ENCODE assay signal across 9 cellular contexts in the genomic region with DNA sequence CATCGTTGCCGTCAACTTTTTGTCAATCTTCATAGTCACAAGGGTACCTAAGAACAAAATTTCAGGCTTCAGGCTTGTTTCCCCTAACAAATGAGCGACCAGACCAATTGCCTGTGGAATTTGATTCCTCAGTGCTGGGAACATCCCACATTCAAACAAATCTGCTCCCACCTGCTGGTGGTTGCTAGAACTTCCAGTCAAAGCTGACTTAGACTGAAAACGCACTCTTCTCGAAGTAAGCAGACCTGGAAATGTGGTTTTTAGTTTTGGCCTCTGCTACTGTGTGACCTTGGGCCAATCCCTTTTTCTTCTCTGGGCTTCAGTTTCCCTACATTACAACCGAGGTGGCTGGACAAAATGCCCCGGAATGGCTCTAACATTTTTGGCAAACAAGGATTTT. TPM values are rescaled to one million over a fixed set of nuclear protein-coding genes. Genes with fewer than 3 reads are reported as not detected.
DNase-seq lines count a peak whose midpoint lies in the region; ATAC-seq and TF ChIP-seq lines count a peak whose summit lies in the region.
"Had no signal": no experiment of that assay in that cellular context is flagged by ENCODE, and none has a peak within 500 bp of the region (broad histone marks: within the 10 kb centered on the region; RNA-seq: fewer than 3 reads in every experiment).

No MANE protein-coding gene starts in this region.

- H3K27me3 ChIP-seq in RWPE2 (ENCODE audit: insufficient read depth, poor library complexity, severe bottlenecking) (peaks cover 14% of the 10 kb centered on the region), smooth muscle cell (ENCODE audit: low read depth) (no peaks in the 10 kb centered on the region)

- H3K36me3 ChIP-seq in RWPE2 (ENCODE audit: low read depth) (no peaks in the 10 kb centered on the region), smooth muscle cell (ENCODE audit: low read depth) (no peaks in the 10 kb centered on the region)
- H3K36me3 ChIP-seq: BLaER1 treated with 17β-estradiol and CSF1 and Interleukin-3, amounts not matched to agents 10 nM and 100 nM had no signal

- no peak overlapping the region for H3K4me2 ChIP-seq in smooth muscle cell
- H3K4me2 ChIP-seq: BLaER1 treated with 17β-estradiol and CSF1 and Interleukin-3, amounts not matched to agents 10 nM and 100 nM had no signal

- no peaks in the 10 kb centered on the region for H4K20me1 ChIP-seq in smooth muscle cell (ENCODE audit: low read depth)
- H4K20me1 ChIP-seq: BLaER1 treated with 17β-estradiol and CSF1 and Interleukin-3, amounts not matched to agents 10 nM and 100 nM had no signal

- H2AFZ ChIP-seq in smooth muscle cell (ENCODE audit: low read depth), result no peak overlapping the region

- H3K9me3 ChIP-seq in RWPE2 (ENCODE audit: severe bottlenecking), result no peaks in the 10 kb centered on the region
- H3K9me3 ChIP-seq in smooth muscle cell (replicated peaks; ENCODE audit: low read depth), result no peaks in the 10 kb centered on the region

- H3K4me1 ChIP-seq in RWPE2 (ENCODE audit: insufficient read depth, poor library complexity, severe bottlenecking), result no peaks in the 10 kb centered on the region
- H3K4me1 ChIP-seq in smooth muscle cell (ENCODE audit: low read depth), result no peaks in the 10 kb centered on the region
- H3K4me1 ChIP-seq: BLaER1 treated with 17β-estradiol and CSF1 and Interleukin-3, amounts not matched to agents 10 nM and 100 nM had no signal

- 39% methylated on average over 7 of the region's 7 CpGs for WGBS in smooth muscle cell (ENCODE audit: low lambda C conversion rate)

- peak; percentile 53 for TF ChIP-seq CTCF in RWPE2 (IDR thresholded peaks at IDR 0.05; ENCODE audit: poor library complexity, severe bottlenecking)
- peak; percentile 70 for TF ChIP-seq CTCF in fibroblast of the aortic adventitia (IDR thresholded peaks at IDR 0.05; ENCODE audit: insufficient read depth, low read length)
- peak; percentile 49 for TF ChIP-seq CTCF in smooth muscle cell (IDR thresholded peaks at IDR 0.05; ENCODE audit: borderline replicate concordance, insufficient read depth, poor library complexity, severe bottlenecking)

- H3K27ac ChIP-seq in RWPE2 (ENCODE audit: poor library complexity, severe bottlenecking) (no peak overlapping the region), smooth muscle cell (ENCODE audit: low read depth) (no peak overlapping the region)
- H3K27ac ChIP-seq: BLaER1 treated with 17β-estradiol and CSF1 and Interleukin-3, amounts not matched to agents 10 nM and 100 nM had no signal

- DNase-seq in NCI-H2029 treated with DMSO at 0.1 percent for 48 hours (lab: John Stamatoyannopoulos, UW) (peak; percentile 4), NCI-H2029 (lab: John Stamatoyannopoulos, UW) (no peak), HT1080 (ENCODE audit: low read depth) (peak; percentile 33), RWPE2 (ENCODE audit: low spot score) (no peak), fibroblast of the aortic adventitia (ENCODE audit: low read depth) (peak; percentile 75), smooth muscle cell (lab: John Stamatoyannopoulos, UW; ENCODE audit: unreplicated experiment) (no peak), NOMO-1 treated with dmso at 0.1 percent for 144 hours (lab: John Stamatoyannopoulos, UW; ENCODE audit: unreplicated experiment) (no peak), activated T-cell treated with anti-CD3 and anti-CD28 coated beads for 4 hours (no peak)

- H3K4me3 ChIP-seq in RWPE2 (ENCODE audit: severe bottlenecking) (no peak overlapping the region), fibroblast of the aortic adventitia (ENCODE audit: low read depth, low read length) (no peak overlapping the region), smooth muscle cell (no peak overlapping the region)
- H3K4me3 ChIP-seq: BLaER1 treated with 17β-estradiol and CSF1 and Interleukin-3, amounts not matched to agents 10 nM and 100 nM had no signal

- H3K79me2 ChIP-seq in smooth muscle cell (ENCODE audit: low read depth), result no peaks in the 10 kb centered on the region

- no peaks in the 10 kb centered on the region for H3F3A ChIP-seq in smooth muscle cell (ENCODE audit: low read depth)

- H3K9ac ChIP-seq in smooth muscle cell (ENCODE audit: low read depth), result no peak overlapping the region
- H3K9ac ChIP-seq: BLaER1 treated with 17β-estradiol and CSF1 and Interleukin-3, amounts not matched to agents 10 nM and 100 nM had no signal

- peak; percentile 71 for ATAC-seq in RWPE2 (ENCODE audit: low read depth)

RNA-seq across cellular contexts. Expression of gene GABRQ, which starts 1.8 kb away (rescaled TPM):
- not detected in 2 replicates for total RNA-seq in HT1080 (2014; rRNA removed; shearing (Covaris generic))
- not detected in 2 replicates for polyA plus RNA-seq in HT1080 (2015; cell fraction: cytosol; rRNA removed)
- polyA plus RNA-seq in HT1080 (2015; cell fraction: nucleus; rRNA removed), result not detected in 2 replicates
- total RNA-seq in fibroblast of the aortic adventitia (ENCODE audit: low replicate concordance), result not detected in 2 replicates
- total RNA-seq in smooth muscle cell, result 2.6 and 2.7 TPM in 2 replicates
- polyA plus RNA-seq in smooth muscle cell, result 1.3 and 1.7 TPM in 2 replicates

Comparison
In these comparisons a context has a peak if more than half of its experiments do, and no peak if none do; other contexts are left out.
1. DNase-seq: peak in NCI-H2029 treated with DMSO at 0.1 percent for 48 hours (single experiment), HT1080 (single experiment) and fibroblast of the aortic adventitia (single experiment); none in NCI-H2029 (single experiment), RWPE2 (single experiment), smooth muscle cell (single experiment), NOMO-1 treated with dmso at 0.1 percent for 144 hours (single experiment) and activated T-cell treated with anti-CD3 and anti-CD28 coated beads for 4 hours (single experiment).
2. Peak in every context shown above with its lines, with median percentiles within 50 percentile points of each other: CTCF ChIP-seq.